In genomic region chr4:176125063-176125462, GRCh38 we compare ENCODE assay signal across 26 cellular contexts. TPM values are rescaled to one million over a fixed set of nuclear protein-coding genes. Genes with fewer than 3 reads are reported as not detected.
"Had no signal": no experiment of that assay in that cellular context is flagged by ENCODE, and none has a peak within 500 bp of the region (broad histone marks: within the 10 kb centered on the region; RNA-seq: fewer than 3 reads in every experiment).

No MANE protein-coding gene starts in this region.

- H3K9ac ChIP-seq: parathyroid adenoma had no signal

- H3K9me3 Mint-ChIP-seq: naive B cell; nephron; stimulated activated naive B cell treated with anti-CD40 and anti-IgM and Interleukin-4, amounts not matched to agents 10 μg/mL and 1 μg/mL and 100 μg/mL, for 72 hours had no signal

- H3K79me2 ChIP-seq: parathyroid adenoma had no signal

- H3K27ac Mint-ChIP-seq: immature natural killer cell; stimulated activated naive B cell treated with anti-CD40 and anti-IgM and Interleukin-4, amounts not matched to agents 10 μg/mL and 1 μg/mL and 100 μg/mL, for 72 hours had no signal

- H3K27me3 ChIP-seq: dorsolateral prefrontal cortex, foreskin keratinocyte, right lobe of liver, spleen, stomach, transverse colon had no signal

- DNase-seq: cortex of kidney; dorsolateral prefrontal cortex; effector CD8-positive, alpha-beta T cell; foreskin keratinocyte; immature natural killer cell; kidney; left cardiac atrium; left ventricle myocardium inferior; mesendoderm; naive B cell; occipital lobe; right lobe of liver; spleen; stimulated activated CD4-positive, alpha-beta T cell treated with anti-CD3 and anti-CD28 coated beads, Interleukin-15, amount 100 ng/mL, for 24 hours; stimulated activated CD4-positive, alpha-beta T cell treated with anti-CD3 and anti-CD28 coated beads, Interleukin-2, amount 100 ng/mL, for 24 hours; stimulated activated CD4-positive, alpha-beta T cell treated with anti-CD3 and anti-CD28 coated beads, Interleukin-4, amount 100 ng/mL, for 4 hours; stimulated activated naive B cell treated with anti-CD40 and anti-IgM and Interleukin-4, amounts not matched to agents 10 μg/mL and 1 μg/mL and 100 μg/mL, for 72 hours; stomach; substantia nigra; transverse colon had no signal

- H3K4me3 ChIP-seq: dorsolateral prefrontal cortex, left ventricle myocardium inferior, lung, prostate gland, right lobe of liver, spleen, stomach, thoracic aorta, transverse colon had no signal

- H3K27me3 Mint-ChIP-seq: naive B cell; stimulated activated naive B cell treated with anti-CD40 and anti-IgM and Interleukin-4, amounts not matched to agents 10 μg/mL and 1 μg/mL and 100 μg/mL, for 72 hours had no signal

- H3K27ac ChIP-seq: dorsolateral prefrontal cortex, foreskin keratinocyte, left ventricle myocardium inferior, parathyroid adenoma, prostate gland, right lobe of liver, spleen, stomach, thoracic aorta, transverse colon had no signal

- H3K4me1 ChIP-seq: foreskin keratinocyte, left ventricle myocardium inferior, parathyroid adenoma, prostate gland, right lobe of liver, spleen, stomach, transverse colon had no signal

- H3K36me3 ChIP-seq: left ventricle myocardium inferior, prostate gland, right lobe of liver, spleen, stomach, thoracic aorta, transverse colon had no signal

- H3K9me3 ChIP-seq: left ventricle myocardium inferior, prostate gland, right lobe of liver, spleen, stomach, thoracic aorta, transverse colon had no signal

- H3K4me3 Mint-ChIP-seq: immature natural killer cell; naive B cell; nephron; stimulated activated naive B cell treated with anti-CD40 and anti-IgM and Interleukin-4, amounts not matched to agents 10 μg/mL and 1 μg/mL and 100 μg/mL, for 72 hours had no signal

- ATAC-seq: esophagus mucosa; foreskin keratinocyte; left cardiac atrium; right lobe of liver; stimulated activated naive B cell treated with anti-CD40 and anti-IgM and Interleukin-4, amounts not matched to agents 10 μg/mL and 1 μg/mL and 100 μg/mL, for 72 hours had no signal

- H3K4me1 Mint-ChIP-seq: immature natural killer cell, nephron had no signal

- H2AFZ ChIP-seq: parathyroid adenoma had no signal

- H3K36me3 Mint-ChIP-seq: immature natural killer cell; naive B cell; stimulated activated naive B cell treated with anti-CD40 and anti-IgM and Interleukin-4, amounts not matched to agents 10 μg/mL and 1 μg/mL and 100 μg/mL, for 72 hours had no signal

RNA-seq across cellular contexts. Expression of gene WDR17, which starts 59.4 kb away (rescaled TPM):
- polyA plus RNA-seq: immature natural killer cell had no signal
